8 cellular contexts compared by ENCODE assay signal in the genomic region with DNA sequence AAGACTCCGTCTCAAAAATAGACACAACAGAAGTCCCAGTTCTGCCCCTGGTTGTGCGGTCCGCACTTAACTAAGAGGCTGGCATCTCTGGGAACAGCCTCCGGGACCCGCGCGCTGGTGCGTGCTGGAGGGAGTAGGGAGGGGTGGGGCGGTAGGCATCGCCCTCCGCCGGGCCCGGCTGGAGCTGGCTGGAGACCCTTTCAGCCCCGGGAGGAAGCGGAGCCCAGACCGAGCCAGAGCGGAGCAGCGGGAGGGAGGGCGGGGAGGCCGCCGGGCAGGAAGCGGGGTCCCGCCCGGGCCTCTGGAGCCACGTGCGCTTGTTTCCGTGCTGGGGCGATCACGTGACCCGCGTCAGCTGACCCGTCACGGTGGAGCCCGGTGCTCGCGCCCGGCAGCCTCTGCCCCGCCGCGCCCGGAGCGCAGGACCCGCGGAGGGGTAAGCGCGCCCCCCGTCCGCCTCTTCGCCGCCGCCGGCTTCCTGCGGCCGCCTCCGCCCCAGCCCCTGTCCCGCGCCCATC. TPM values are rescaled to one million over a fixed set of nuclear protein-coding genes. Genes with fewer than 3 reads are reported as not detected.
A peak's percentile ranks its signal among the peaks of the same experiment; 100 is the strongest.
DNase-seq lines count a peak whose midpoint lies in the region; ATAC-seq, FAIRE-seq and TF ChIP-seq lines count a peak whose summit lies in the region.

TSS of gene WDR81 (plus strand) at position 354 of the 518 bp plus-strand sequence. CDS start 256 bp downstream, outside the sequence.

- peak; percentile 89 for ATAC-seq in activated T-helper 17 cell treated with anti-CD3 and anti-CD28 coated beads, Interleukin-2, amount 50 U/mL, for 72 hours (replicated peaks)
- ATAC-seq in naive B cell (ENCODE audit: low read depth in 2 of 2) = peak; percentile 73 to 85

- H4K20me1 ChIP-seq in fibroblast of lung (ENCODE audit: control insufficient read depth, extremely low read depth, insufficient read depth, low read length) = no peaks in the 10 kb centered on the region

- FAIRE-seq in HTR-8/SVneo (lab: Jason Lieb, UNC) = no peak

- H3K79me2 ChIP-seq in fibroblast of lung (ENCODE audit: control insufficient read depth, insufficient read depth, low read length) = peaks cover 5% of the 10 kb centered on the region

- H3K27ac Mint-ChIP-seq in activated T-helper 17 cell treated with anti-CD3 and anti-CD28 coated beads, Interleukin-2, amount 50 U/mL, for 72 hours = peak within 1 kb of the TSS; percentile 74
- peak within 1 kb of the TSS in 5 of 6 donors; percentile 75 to 95 (median 91) for H3K27ac Mint-ChIP-seq in naive B cell

- peaks cover 17% of the 10 kb centered on the region for H3K36me3 Mint-ChIP-seq in activated T-helper 17 cell treated with anti-CD3 and anti-CD28 coated beads, Interleukin-2, amount 50 U/mL, for 72 hours (ENCODE audit: low read depth)
- peaks cover 0 to 4% of the 10 kb centered on the region in 2 donors for H3K36me3 Mint-ChIP-seq in naive B cell

- H3K27me3 Mint-ChIP-seq in activated T-helper 17 cell treated with anti-CD3 and anti-CD28 coated beads, Interleukin-2, amount 50 U/mL, for 72 hours = no peaks in the 10 kb centered on the region
- no peaks in the 10 kb centered on the region for H3K27me3 Mint-ChIP-seq in naive B cell

- no peaks in the 10 kb centered on the region for H3K27me3 ChIP-seq in fibroblast of lung (ENCODE audit: control insufficient read depth, insufficient read depth, low read length)

- H3K9me3 Mint-ChIP-seq in activated T-helper 17 cell treated with anti-CD3 and anti-CD28 coated beads, Interleukin-2, amount 50 U/mL, for 72 hours = no peaks in the 10 kb centered on the region
- no peaks in the 10 kb centered on the region for H3K9me3 Mint-ChIP-seq in naive B cell

- H3K9me3 ChIP-seq in fibroblast of lung (ENCODE audit: control insufficient read depth, insufficient read depth, low read depth, low read length) = no peaks in the 10 kb centered on the region

- peak within 1 kb of the TSS; percentile 64 for H3K27ac ChIP-seq in fibroblast of lung (ENCODE audit: insufficient read depth, low read length)

- peak within 1 kb of the TSS; percentile 60 for H2AFZ ChIP-seq in fibroblast of lung (ENCODE audit: low read length)

- peak within 1 kb of the TSS; percentile 72 for H3K4me3 Mint-ChIP-seq in activated T-helper 17 cell treated with anti-CD3 and anti-CD28 coated beads, Interleukin-2, amount 50 U/mL, for 72 hours
- H3K4me3 Mint-ChIP-seq in naive B cell = peak within 1 kb of the TSS; percentile 76 to 92 (median 84)

- H3K9ac ChIP-seq in fibroblast of lung (ENCODE audit: insufficient read depth, low read length) = peak within 1 kb of the TSS; percentile 62

- H3K4me2 ChIP-seq in fibroblast of lung (ENCODE audit: extremely low read depth, insufficient read depth, low read length) = peak within 1 kb of the TSS; percentile 75

- peak within 1 kb of the TSS; percentile 39 to 64 (median 62) for H3K4me3 ChIP-seq in fibroblast of lung (replicated peaks in 1 of 4; ENCODE audit: control extremely low read depth in 1 of 4, insufficient read depth in 1 of 4, low read depth in 3 of 4, low read length in 4 of 4)

- peaks cover 13% of the 10 kb centered on the region for H3K4me1 Mint-ChIP-seq in activated T-helper 17 cell treated with anti-CD3 and anti-CD28 coated beads, Interleukin-2, amount 50 U/mL, for 72 hours
- H3K4me1 Mint-ChIP-seq in naive B cell = peaks cover 28 to 43% (median 29%) of the 10 kb centered on the region in 3 donors

- peak; percentile 68 for TF ChIP-seq POLR2A in GM19099 (IDR thresholded peaks at IDR 0.05; ENCODE audit: extremely low read depth, insufficient read length, low read depth)

- DNase-seq in AG09319 (ENCODE audit: extremely low read depth, low read depth) (peak; percentile 60), HTR-8/SVneo (ENCODE audit: insufficient read length, low spot score) (peak; percentile 94), RPMI7951 (ENCODE audit: low read depth) (peak; percentile 83), fibroblast of lung (ENCODE audit: low read depth in 2 of 2) (peak; percentile 81 to 90), naive B cell (peak; percentile 87)
- DNase-seq in stimulated activated CD8-positive, alpha-beta memory T cell treated with anti-CD3 and anti-CD28 coated beads, Interleukin-7, amount 100 ng/mL, for 48 hours (ENCODE audit: extremely low read depth in 1 of 2, low read depth in 1 of 2) = peak; percentile 75 to 85

- peaks cover 2% of the 10 kb centered on the region for H3K4me1 ChIP-seq in fibroblast of lung (ENCODE audit: control insufficient read depth, extremely low read depth, insufficient read depth, low read length)

- H3K36me3 ChIP-seq in fibroblast of lung (ENCODE audit: control insufficient read depth, insufficient read depth, low read length) = peaks cover 12% of the 10 kb centered on the region

- TF ChIP-seq CTCF in AG09319 (IDR thresholded peaks at IDR 0.05; ENCODE audit: low read depth, low read length) (no peak), fibroblast of lung (conservative IDR thresholded peaks at IDR 0.05 in 1 of 2, IDR thresholded peaks at IDR 0.05 in 1 of 2; ENCODE audit: low read depth in 1 of 2, low read length in 2 of 2) (no peak)

RNA-seq across cellular contexts. Expression of gene WDR81, which starts in this region (rescaled TPM):
- 5.3 and 8.2 TPM in 2 replicates for total RNA-seq in RPMI7951 (2014; rRNA removed; shearing (Covaris generic))
- total RNA-seq in activated T-helper 17 cell treated with anti-CD3 and anti-CD28 coated beads, Interleukin-2, amount 50 U/mL, for 72 hours = 10 to 100 TPM; 13.2 to 20.2 TPM
- total RNA-seq in fibroblast of lung = 26.2 and 31.5 TPM in 2 replicates
- 5.4 and 6.6 TPM in 2 replicates for polyA plus RNA-seq in fibroblast of lung
- polyA plus RNA-seq in fibroblast of lung (2012) = 11.7 and 15.4 TPM in 2 replicates
- 18.6 and 20.9 TPM in 2 replicates for polyA minus RNA-seq in fibroblast of lung (ENCODE audit: low replicate concordance)
- polyA plus RNA-seq in naive B cell (ENCODE audit: low read depth in 6 of 6) = 10 to 100 TPM in 3 of 6 donors, 1 to 10 TPM in 3; 2.1 to 19.1 (median 9.9) TPM

Comparison
In these comparisons a context has a peak if more than half of its experiments do, and no peak if none do; other contexts are left out.
1. Peak in every context shown above with its lines: DNase-seq, ATAC-seq, H3K4me3 ChIP-seq and H3K27ac ChIP-seq.